ENCODE assay signal across 27 cellular contexts in the genomic region with DNA sequence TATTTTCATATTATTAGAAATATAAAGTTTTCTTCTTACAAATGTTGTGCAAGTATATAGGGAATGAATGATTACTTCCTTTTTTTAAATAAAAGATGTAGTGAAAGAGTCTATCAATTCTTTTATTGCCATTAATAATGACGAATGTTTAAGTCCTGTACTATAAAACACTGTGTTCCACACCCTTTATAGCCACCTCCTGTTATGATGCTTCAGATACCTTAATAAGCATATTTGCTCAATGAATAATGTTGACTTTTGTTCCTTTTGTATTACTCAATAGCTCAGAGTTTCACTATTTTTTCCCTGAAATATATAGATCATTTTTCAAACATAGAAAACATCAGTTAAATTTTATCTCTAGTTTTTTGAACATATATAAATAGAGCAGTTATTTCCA.
DNase-seq lines count a peak whose midpoint lies in the region; ATAC-seq, FAIRE-seq and TF ChIP-seq lines count a peak whose summit lies in the region.
"Had no signal": no experiment of that assay in that cellular context is flagged by ENCODE, and none has a peak within 500 bp of the region (broad histone marks: within the 10 kb centered on the region; RNA-seq: fewer than 3 reads in every experiment).

No MANE protein-coding gene starts in this region.

- H3K79me2 ChIP-seq in mammary epithelial cell (ENCODE audit: insufficient read depth, low read length) (no peaks in the 10 kb centered on the region), H9 (ENCODE audit: insufficient read depth, low read length) (no peaks in the 10 kb centered on the region)

- no TSS peak for BruUV-seq in mammary epithelial cell (replicated peaks; lab: Mats Ljungman, UMichigan)

- H3K36me3 ChIP-seq in mammary epithelial cell (ENCODE audit: insufficient read depth, low read length): no peaks in the 10 kb centered on the region
- H3K36me3 ChIP-seq: BE2C, esophagus squamous epithelium, neutrophil, upper lobe of left lung had no signal

- no peak overlapping the region for H4K5ac ChIP-seq in H9 (ENCODE audit: insufficient read length, low read depth, low read length)

- in situ Hi-C loops in mammary epithelial cell (cut with MboI; ENCODE audit: low sequenced_read_pairs in 2 of 2): no loop called here

- H3K4me3 ChIP-seq in A549: no peak overlapping the region
- H3K4me3 ChIP-seq in mammary epithelial cell (replicated peaks in 1 of 3; ENCODE audit: insufficient read depth in 1 of 3, low read depth in 2 of 3, low read length in 3 of 3): no peak overlapping the region
- H3K4me3 ChIP-seq: esophagus squamous epithelium, lung, psoas muscle, upper lobe of left lung had no signal

- dilution Hi-C loops in mammary epithelial cell (cut with HindIII; ENCODE audit: low sequenced_read_pairs): no loop called here

- no peak overlapping the region for H2BK12ac ChIP-seq in H9 (ENCODE audit: insufficient read length, low read depth, low read length)

- H3K36me3 Mint-ChIP-seq in HFFc6 (ENCODE audit: low read depth): peaks cover 35% of the 10 kb centered on the region
- H3K36me3 Mint-ChIP-seq in natural killer cell: no peaks in the 10 kb centered on the region
- H3K36me3 Mint-ChIP-seq in H9 (ENCODE audit: insufficient read depth in 1 of 3, low read depth in 3 of 3): peaks cover 0 to 5% (median 0%) of the 10 kb centered on the region in 3 experiments; a peak in 1 of 7 replicates
- H3K36me3 Mint-ChIP-seq: activated naive CD8-positive, alpha-beta T cell treated with anti-CD3 and anti-CD28 coated beads for 36 hours; WTC11 had no signal

- H3K9ac ChIP-seq in mammary epithelial cell (ENCODE audit: insufficient read depth, low read length): no peak overlapping the region
- H3K9ac ChIP-seq in H9 (ENCODE audit: extremely low read depth, insufficient read length, low read length): no peak overlapping the region

- H2AK5ac ChIP-seq in H9 (ENCODE audit: insufficient read length, low read length): no peak overlapping the region

- TF ChIP-seq POLR2A in A549 (IDR thresholded peaks at IDR 0.05; ENCODE audit: low read length): no peak

- POLR2A ChIA-PET in A549 (lab: Yijun Ruan, JAX): no interaction called here

- H3K27ac Mint-ChIP-seq in HFFc6: peak overlapping the region; percentile 83
- H3K27ac Mint-ChIP-seq in natural killer cell: no peak overlapping the region
- H3K27ac Mint-ChIP-seq in H9: no peak overlapping the region
- H3K27ac Mint-ChIP-seq: activated naive CD8-positive, alpha-beta T cell treated with anti-CD3 and anti-CD28 coated beads for 36 hours; activated T-helper 2 cell treated with anti-CD3 and anti-CD28 coated beads, Interferon-gamma antibody, Interleukin-2, Interleukin-4, amounts not matched to agents 10 μg/mL and 5 μg/mL and 100 μg/mL, durations not matched to agents 14 hours and 24 hours and 36 hours; WTC11 had no signal

- H4K8ac ChIP-seq in H9 (replicated peaks; ENCODE audit: insufficient read length, low read depth, low read length): no peak overlapping the region

- H3K4me3 Mint-ChIP-seq in HFFc6 (peak overlapping the region; percentile 40), natural killer cell (no peak overlapping the region), H9 (no peak overlapping the region)
- H3K4me3 Mint-ChIP-seq: activated naive CD8-positive, alpha-beta T cell treated with anti-CD3 and anti-CD28 coated beads for 36 hours; WTC11 had no signal

- no peaks in the 10 kb centered on the region for H3K9me3 ChIP-seq in A549
- H3K9me3 ChIP-seq in mammary epithelial cell (replicated peaks; ENCODE audit: insufficient read depth, low read length): peaks cover 12% of the 10 kb centered on the region
- no peaks in the 10 kb centered on the region for H3K9me3 ChIP-seq in H9 (ENCODE audit: control insufficient read depth, low read depth, low read length)
- H3K9me3 ChIP-seq: BE2C, esophagus squamous epithelium, neutrophil, psoas muscle, upper lobe of left lung had no signal

- H3K23ac ChIP-seq in H9 (ENCODE audit: insufficient read length, low read depth, low read length): no peak overlapping the region

- no peak for TF ChIP-seq EP300 in A549 (IDR thresholded peaks at IDR 0.05)

- no peak overlapping the region for H3K14ac ChIP-seq in H9 (ENCODE audit: insufficient read depth, low read length)

- DNase-seq in A549 (ENCODE audit: low read depth in 1 of 2, low spot score in 1 of 2): peak in 1 of 2 experiments; percentile 45
- DNase-seq in HFFc6: peak; percentile 33
- peak; percentile 64 for DNase-seq in mammary epithelial cell
- DNase-seq in foreskin keratinocyte: peak; percentile 86
- no peak for DNase-seq in natural killer cell
- no peak for DNase-seq in left colon
- DNase-seq in H9: no peak
- DNase-seq: activated CD8-positive, alpha-beta memory T cell treated with anti-CD3 and anti-CD28 coated beads, Interleukin-2, amount 50 U/mL, for 4 hours; activated naive CD8-positive, alpha-beta T cell treated with anti-CD3 and anti-CD28 coated beads for 36 hours; BE2C; esophagus squamous epithelium; islet precursor cell; NCI-H1417 treated with DMSO at 0.1 percent for 48 hours; NCI-H2081 treated with DMSO at 0.1 percent for 48 hours; NCI-H446 treated with DMSO at 0.1 percent for 48 hours; OCI-M1; psoas muscle; SIG-M5; SW 1271; T1000; upper lobe of left lung had no signal

- H3K4me1 Mint-ChIP-seq in HFFc6 (ENCODE audit: low read depth): peaks cover 84% of the 10 kb centered on the region
- H3K4me1 Mint-ChIP-seq in natural killer cell: no peaks in the 10 kb centered on the region
- peaks cover 12% of the 10 kb centered on the region in 2 experiments; a peak in 3 of 4 replicates for H3K4me1 Mint-ChIP-seq in H9
- H3K4me1 Mint-ChIP-seq: activated naive CD8-positive, alpha-beta T cell treated with anti-CD3 and anti-CD28 coated beads for 36 hours had no signal

- H2BK15ac ChIP-seq in H9 (ENCODE audit: low read depth, low read length): no peak overlapping the region

- WGBS in A549 (ENCODE audit: missing lambda C conversion rate): 3% methylated on average over 1 of the region's 1 CpG
- 0% methylated on average over 1 of the region's 1 CpG for WGBS in mammary epithelial cell (ENCODE audit: low coverage, missing lambda C conversion rate)
- WGBS in H9 (ENCODE audit: extremely low coverage, insufficient read length, low lambda C conversion rate): no CpG with 5 or more reads among the region's 1 CpG

- peaks cover 9% of the 10 kb centered on the region for H3K9me3 Mint-ChIP-seq in HFFc6
- no peaks in the 10 kb centered on the region for H3K9me3 Mint-ChIP-seq in natural killer cell
- H3K9me3 Mint-ChIP-seq in H9: peaks cover 1 to 5% of the 10 kb centered on the region in 2 experiments; a peak in 1 of 5 replicates
- H3K9me3 Mint-ChIP-seq: activated naive CD8-positive, alpha-beta T cell treated with anti-CD3 and anti-CD28 coated beads for 36 hours; activated T-helper 2 cell treated with anti-CD3 and anti-CD28 coated beads, Interferon-gamma antibody, Interleukin-2, Interleukin-4, amounts not matched to agents 10 μg/mL and 5 μg/mL and 100 μg/mL, durations not matched to agents 14 hours and 24 hours and 36 hours had no signal

- H2BK20ac ChIP-seq in H9 (ENCODE audit: low read depth, low read length, poor library complexity, severe bottlenecking): no peak overlapping the region

- no peak for FAIRE-seq in A549 (lab: Jason Lieb, UNC)
- FAIRE-seq: astrocyte had no signal

- H2AFZ ChIP-seq in mammary epithelial cell (ENCODE audit: low read depth, low read length) (no peak overlapping the region), H9 (ENCODE audit: low read length) (no peak overlapping the region)

- H3K18ac ChIP-seq in H9 (ENCODE audit: insufficient read length, low read depth, low read length): no peak overlapping the region

- no peak overlapping the region for H3T11ph ChIP-seq in H9 (ENCODE audit: low read length)

- CTCF ChIA-PET in A549 (lab: Yijun Ruan, JAX): interaction anchor here (1.3 kb wide), 1 partner anchor 377 kb away, joined by 4 read pairs; no protein-coding TSS in a partner anchor
- CTCF ChIA-PET in mammary epithelial cell (lab: Charles Lee; ENCODE audit: low non-redundant PET): interaction anchor here (0.6 kb wide), 1 partner anchor 31 kb away, joined by 3 read pairs; no protein-coding TSS in a partner anchor

- H4K91ac ChIP-seq in H9 (ENCODE audit: insufficient read length, low read depth, low read length): no peak overlapping the region

- H3K27me3 ChIP-seq in mammary epithelial cell (ENCODE audit: insufficient read depth, low read length): no peaks in the 10 kb centered on the region
- no peaks in the 10 kb centered on the region for H3K27me3 ChIP-seq in foreskin keratinocyte
- no peaks in the 10 kb centered on the region for H3K27me3 ChIP-seq in H9 (ENCODE audit: insufficient read depth, low read length)
- H3K27me3 ChIP-seq: BE2C, esophagus squamous epithelium, neutrophil, upper lobe of left lung had no signal

- TF ChIP-seq CTCF in A549 (IDR thresholded peaks at IDR 0.05) (no peak), HFFc6 (IDR thresholded peaks at IDR 0.05) (no peak), mammary epithelial cell (conservative IDR thresholded peaks at IDR 0.05 in 1 of 2, IDR thresholded peaks at IDR 0.05 in 1 of 2; ENCODE audit: extremely low read depth in 1 of 2, insufficient read depth in 1 of 2, low read depth in 1 of 2, low read length in 2 of 2) (no peak), foreskin keratinocyte (conservative IDR thresholded peaks at IDR 0.05) (no peak), natural killer cell (IDR thresholded peaks at IDR 0.05) (no peak), H9 (conservative IDR thresholded peaks at IDR 0.05) (no peak)

- H3K4me2 ChIP-seq in A549 (peak overlapping the region; percentile 69), mammary epithelial cell (ENCODE audit: insufficient read depth, low read depth, low read length) (peak overlapping the region; percentile 44), H9 (ENCODE audit: insufficient read depth, insufficient read length, low read length) (no peak overlapping the region)

- no peaks in the 10 kb centered on the region for H3K79me1 ChIP-seq in H9 (ENCODE audit: insufficient read depth, low read depth, low read length, poor library complexity, severe bottlenecking)

- H3K4me1 ChIP-seq in A549: peaks cover 16% of the 10 kb centered on the region
- H3K4me1 ChIP-seq in mammary epithelial cell (ENCODE audit: insufficient read depth, low read length): peaks cover 47% of the 10 kb centered on the region
- peaks cover 63% of the 10 kb centered on the region for H3K4me1 ChIP-seq in foreskin keratinocyte
- H3K4me1 ChIP-seq in H9 (ENCODE audit: insufficient read depth, low read length): peaks cover 3% of the 10 kb centered on the region; the same call in 1 of the 2 replicates
- H3K4me1 ChIP-seq: BE2C, psoas muscle, upper lobe of left lung had no signal

- H3K23me2 ChIP-seq in H9 (ENCODE audit: insufficient read length, low read depth, low read length, poor library complexity, severe bottlenecking): no peaks in the 10 kb centered on the region

- H2BK5ac ChIP-seq in H9 (ENCODE audit: insufficient read length, low read length): no peak overlapping the region

- H3K27ac ChIP-seq in A549 (peak overlapping the region in 1 of 2 experiments; percentile 73; a peak in 2 of 6 replicates), mammary epithelial cell (ENCODE audit: insufficient read depth, low read depth, low read length) (peak overlapping the region; percentile 99), foreskin keratinocyte (peak overlapping the region; percentile 90), H9 (ENCODE audit: insufficient read length, low read depth, low read length) (no peak overlapping the region)
- H3K27ac ChIP-seq: esophagus squamous epithelium, neutrophil, psoas muscle, upper lobe of left lung had no signal

- 0 out of 5 replicates have a peak, but pooled peaks of 1 of the 2 experiments have one; percentile 22 for TF ChIP-seq RAD21 in A549 (conservative IDR thresholded peaks at IDR 0.05 in 1 of 2, IDR thresholded peaks at IDR 0.05 in 1 of 2)

- intact Hi-C loops in mammary epithelial cell (cut with micrococcal nuclease) (no loop called here), natural killer cell (cut with micrococcal nuclease) (no loop called here), left colon (cut with DNase I, micrococcal nuclease) (no loop called here)

- no peak overlapping the region for H3K56ac ChIP-seq in H9 (ENCODE audit: insufficient read length, low read depth, low read length)

- H4K20me1 ChIP-seq in mammary epithelial cell (ENCODE audit: insufficient read depth, low read length): no peaks in the 10 kb centered on the region
- H4K20me1 ChIP-seq in H9 (ENCODE audit: control insufficient read depth, insufficient read depth, insufficient read length): no peaks in the 10 kb centered on the region

- no peaks in the 10 kb centered on the region; the same call in 1 of the 2 replicates for H3K27me3 Mint-ChIP-seq in HFFc6 (ENCODE audit: insufficient read depth)
- peaks cover 14 to 32% of the 10 kb centered on the region in 2 donors for H3K27me3 Mint-ChIP-seq in natural killer cell (ENCODE audit: low read depth in 2 of 2)
- peaks cover 6% of the 10 kb centered on the region for H3K27me3 Mint-ChIP-seq in H9 (ENCODE audit: low read depth)

- ATAC-seq in A549: 0 out of 6 replicates have a peak, but pooled peaks of 1 of the 2 experiments have one; percentile 43
- ATAC-seq in foreskin keratinocyte: peak; percentile 71
- ATAC-seq in natural killer cell: no peak
- no peak for ATAC-seq in HG02759 (IDR thresholded peaks at IDR 0.05; ENCODE audit: unreplicated experiment)
- ATAC-seq in left colon: no peak
- ATAC-seq: psoas muscle, WTC11 had no signal

- no peak overlapping the region for H3K4ac ChIP-seq in H9 (ENCODE audit: low read depth, low read length)

- H2BK120ac ChIP-seq in H9 (ENCODE audit: low read depth, low read length, poor library complexity, severe bottlenecking): no peak overlapping the region

Comparison
In these comparisons a context has a peak if more than half of its experiments do, and no peak if none do; other contexts are left out.
1. DNase-seq: peak in HFFc6 (single experiment), mammary epithelial cell (single experiment) and foreskin keratinocyte (2 of 2); none in natural killer cell (single experiment), left colon (0 of 2) and H9 (single experiment).